Comparison of ENCODE assay signal across 9 cellular contexts in genomic region chr2:96306370-96306769, GRCh38. TPM values are rescaled to one million over a fixed set of nuclear protein-coding genes. Genes with fewer than 3 reads are reported as not detected.
DNase-seq lines count a peak whose midpoint lies in the region; ATAC-seq, FAIRE-seq and TF ChIP-seq lines count a peak whose summit lies in the region.
"Had no signal": no experiment of that assay in that cellular context is flagged by ENCODE, and none has a peak within 500 bp of the region (broad histone marks: within the 10 kb centered on the region; RNA-seq: fewer than 3 reads in every experiment).

No MANE protein-coding gene starts in this region.

- H3K23ac ChIP-seq in mesenchymal stem cell (ENCODE audit: low read length in 2 of 2) = no peak overlapping the region

- H4K20me1 ChIP-seq in GM12878 (ENCODE audit: control insufficient read depth, insufficient read depth) = no peaks in the 10 kb centered on the region

- H3K9ac ChIP-seq in HUES64 (ENCODE audit: low read depth, low read length) (peak overlapping the region; percentile 91), GM12878 (ENCODE audit: control insufficient read depth, insufficient read depth, low read length) (peak overlapping the region; percentile 76), mesenchymal stem cell (ENCODE audit: low read length) (peak overlapping the region; percentile 97)

- H3K18ac ChIP-seq in mesenchymal stem cell (ENCODE audit: low read depth in 1 of 2, low read length in 2 of 2) = no peak overlapping the region

- ATAC-seq in A549 (no peak), GM12878 (peak; percentile 5; the same call in 2 of the 3 replicates), HG02678 (IDR thresholded peaks at IDR 0.05; ENCODE audit: unreplicated experiment) (no peak), GM21515 (IDR thresholded peaks at IDR 0.05; ENCODE audit: unreplicated experiment) (no peak)

- intact Hi-C loops in GM12878 (cut with micrococcal nuclease; ENCODE audit: unreplicated experiment) = loop anchor here (2.0 kb wide), 1 partner anchor 14 kb away; no protein-coding TSS in a partner anchor

- RAD21 ChIA-PET in GM12878 (lab: Charles Lee; ENCODE audit: unreplicated experiment) = interaction anchor here (1.0 to 2.9 kb wide), 4 partner anchors 14 to 38 kb away, joined by 5 to 30 read pairs (median 5); no protein-coding TSS in a partner anchor

- no peaks in the 10 kb centered on the region for H3K9me3 ChIP-seq in A549
- H3K9me3 ChIP-seq in HUES64 (ENCODE audit: insufficient read depth, low read depth, low read length) = no peaks in the 10 kb centered on the region
- H3K9me3 ChIP-seq in GM12878 (replicated peaks; ENCODE audit: control insufficient read depth, insufficient read depth, low read length) = no peaks in the 10 kb centered on the region
- H3K9me3 ChIP-seq in mesenchymal stem cell (ENCODE audit: control insufficient read depth, low read length) = no peaks in the 10 kb centered on the region

- DNase-seq in A549 (ENCODE audit: low read depth in 1 of 2, low spot score in 1 of 2) (no peak), GM12878 (ENCODE audit: low read depth, low spot score) (no peak), mesenchymal stem cell (no peak), hippocampal formation (lab: John Stamatoyannopoulos, UW) (no peak), NCI-H526 (lab: John Stamatoyannopoulos, UW) (no peak)

- H3K4me3 ChIP-seq in A549 (peak overlapping the region; percentile 95), HUES64 (ENCODE audit: low read length) (peak overlapping the region; percentile 99), GM12878 (peak overlapping the region; percentile 90), mesenchymal stem cell (ENCODE audit: insufficient read depth in 1 of 2, low read depth in 1 of 2, low read length in 2 of 2) (peak overlapping the region in 1 of 2 experiments; percentile 100)

- no peak overlapping the region for H2BK120ac ChIP-seq in mesenchymal stem cell (ENCODE audit: low read depth, low read length)

- H4K8ac ChIP-seq in mesenchymal stem cell (ENCODE audit: low read length) = peak overlapping the region; percentile 97

- POLR2A ChIA-PET in A549 (lab: Yijun Ruan, JAX) = interaction anchor here (1.2 to 2.2 kb wide), 4 partner anchors 15 to 30 kb away, joined by 5 to 22 read pairs (median 6); partner anchors contain the start of gene NCAPH
- POLR2A ChIA-PET in GM12878 (lab: Charles Lee) = interaction anchor here (0.6 to 3.4 kb wide), 6 partner anchors 9 to 73 kb away, joined by 3 to 24 read pairs (median 10); partner anchors contain the start of genes ITPRIPL1 and NCAPH

- peaks cover 44% of the 10 kb centered on the region for H3K79me2 ChIP-seq in GM12878 (ENCODE audit: control insufficient read depth, insufficient read depth, low read length)

- 72% methylated on average over 3 of the region's 3 CpGs for WGBS in A549 (ENCODE audit: missing lambda C conversion rate)
- 93% methylated on average over 3 of the region's 3 CpGs for WGBS in HUES64
- 62% methylated on average over 3 of the region's 3 CpGs for WGBS in GM12878 (ENCODE audit: insufficient coverage, insufficient replicate concordance, low lambda C conversion rate, missing lambda C conversion rate)
- 100% methylated on average over 3 of the region's 3 CpGs for WGBS in mesenchymal stem cell

- H3K79me1 ChIP-seq in mesenchymal stem cell (replicated peaks; ENCODE audit: low read length, poor library complexity, severe bottlenecking) = peaks cover 25% of the 10 kb centered on the region

- peak overlapping the region; percentile 66 for H2AK5ac ChIP-seq in mesenchymal stem cell (ENCODE audit: low read length, severe bottlenecking)

- H3K4me1 ChIP-seq in A549 = peaks cover 16% of the 10 kb centered on the region
- peaks cover 13% of the 10 kb centered on the region; the same call in 1 of the 2 replicates for H3K4me1 ChIP-seq in HUES64 (ENCODE audit: insufficient read depth, low read length)
- peaks cover 5% of the 10 kb centered on the region for H3K4me1 ChIP-seq in GM12878 (ENCODE audit: control insufficient read depth, insufficient read depth, low read length)
- H3K4me1 ChIP-seq in mesenchymal stem cell (ENCODE audit: control insufficient read depth, insufficient read depth, low read depth, low read length) = peaks cover 10% of the 10 kb centered on the region

- H2BK5ac ChIP-seq in mesenchymal stem cell (ENCODE audit: low read depth, low read length, poor library complexity, severe bottlenecking) = no peak overlapping the region

- CTCF ChIA-PET in A549 (lab: Yijun Ruan, JAX) (no interaction called here), GM12878 (lab: Yijun Ruan, JAX) (interaction anchor here (0.6 to 2.2 kb wide), 6 partner anchors 10 to 132 kb away, joined by 3 to 6 read pairs (median 4); no protein-coding TSS in a partner anchor)

- TF ChIP-seq CTCF in A549 (IDR thresholded peaks at IDR 0.05) = no peak
- no peak for TF ChIP-seq CTCF in GM12878 (IDR thresholded peaks at IDR 0.05 in 2 of 3, conservative IDR thresholded peaks at IDR 0.05 in 1 of 3; ENCODE audit: control insufficient read depth in 2 of 3, extremely low read depth in 1 of 3, insufficient read depth in 1 of 3, low read depth in 3 of 3, low read length in 3 of 3)

- H2BK12ac ChIP-seq in mesenchymal stem cell (ENCODE audit: low read length in 2 of 2) = no peak overlapping the region

- no peak for FAIRE-seq in A549 (lab: Jason Lieb, UNC)
- no peak for FAIRE-seq in GM12878 (lab: Jason Lieb, UNC)
- FAIRE-seq: HTR-8/SVneo had no signal

- H2BK15ac ChIP-seq in mesenchymal stem cell (ENCODE audit: low read depth, poor library complexity, severe bottlenecking) = no peak overlapping the region

- SMC1A ChIA-PET in GM12878 (lab: Charles Lee; ENCODE audit: uncharacterized antibody, unreplicated experiment) = interaction anchor here (0.6 to 4.0 kb wide), 10 partner anchors 9 to 81 kb away, joined by 3 to 29 read pairs (median 4); partner anchors contain the start of gene NCAPH

- in situ Hi-C loops in GM12878 (cut with MboI) = no loop called here

- H2AFZ ChIP-seq in GM12878 (ENCODE audit: control insufficient read depth, low read depth, low read length) (peak overlapping the region; percentile 38; the same call in 1 of the 2 replicates), mesenchymal stem cell (ENCODE audit: low read depth, low read length) (peak overlapping the region; percentile 8)

- H4K91ac ChIP-seq in mesenchymal stem cell (ENCODE audit: low read length) = peak overlapping the region; percentile 59

- H3K27ac ChIP-seq in A549 (peak overlapping the region; percentile 93 to 98), HUES64 (ENCODE audit: low read depth, low read length) (peak overlapping the region; percentile 87; the same call in 1 of the 2 replicates), GM12878 (ENCODE audit: control insufficient read depth, insufficient read depth) (peak overlapping the region; percentile 84), mesenchymal stem cell (ENCODE audit: low read length, poor library complexity, severe bottlenecking) (no peak overlapping the region)

- no TSS peak for BruUV-seq in GM12878 (replicated peaks; lab: Mats Ljungman, UMichigan)

- peak overlapping the region; percentile 65 to 87 for H3K4ac ChIP-seq in mesenchymal stem cell (ENCODE audit: low read depth in 1 of 2, low read length in 2 of 2)

- H3K27me3 ChIP-seq in HUES64 (ENCODE audit: insufficient read depth, low read length) (no peaks in the 10 kb centered on the region), GM12878 (replicated peaks in 1 of 2; ENCODE audit: control insufficient read depth in 2 of 2, insufficient read depth in 2 of 2, low read length in 1 of 2) (no peaks in the 10 kb centered on the region), mesenchymal stem cell (ENCODE audit: control insufficient read depth in 1 of 2, insufficient read depth in 1 of 2, low read length in 2 of 2) (no peaks in the 10 kb centered on the region)

- TF ChIP-seq EP300 in A549 (IDR thresholded peaks at IDR 0.05) (no peak), GM12878 (IDR thresholded peaks at IDR 0.05; ENCODE audit: borderline replicate concordance in 1 of 2, control insufficient read depth in 1 of 2, low read depth in 2 of 2, low read length in 2 of 2) (no peak)

- TF ChIP-seq POLR2A in A549 (IDR thresholded peaks at IDR 0.05; ENCODE audit: low read length) (no peak), GM12878 (IDR thresholded peaks at IDR 0.05; ENCODE audit: low read depth, low read length) (no peak)

- H3K36me3 ChIP-seq in HUES64 (ENCODE audit: insufficient read depth, low read length) (peaks cover 32% of the 10 kb centered on the region), GM12878 (ENCODE audit: control insufficient read depth in 2 of 2, insufficient read depth in 2 of 2, low read length in 1 of 2) (peaks cover 3 to 15% of the 10 kb centered on the region in 2 experiments; a peak in 3 of 4 replicates), mesenchymal stem cell (ENCODE audit: control insufficient read depth in 1 of 2, insufficient read depth in 2 of 2, low read depth in 1 of 2, low read length in 2 of 2) (peaks cover 16 to 31% of the 10 kb centered on the region in 2 experiments)

- TF ChIP-seq RAD21 in A549 (conservative IDR thresholded peaks at IDR 0.05 in 1 of 2, IDR thresholded peaks at IDR 0.05 in 1 of 2) (no peak), GM12878 (IDR thresholded peaks at IDR 0.05; ENCODE audit: insufficient read depth, low read depth, low read length) (no peak)

- no peak overlapping the region for H3K14ac ChIP-seq in mesenchymal stem cell (ENCODE audit: low read length in 2 of 2)

- H3K4me2 ChIP-seq in A549 = peak overlapping the region; percentile 94
- peak overlapping the region; percentile 88 for H3K4me2 ChIP-seq in GM12878 (ENCODE audit: control insufficient read depth, insufficient read depth)
- H3K4me2 ChIP-seq in mesenchymal stem cell (ENCODE audit: low read length, poor library complexity, severe bottlenecking) = peak overlapping the region; percentile 71

RNA-seq across cellular contexts. Expression of gene SNRNP200, which starts 1.0 kb away (rescaled TPM):
- polyA plus RNA-seq in A549 (2011; rRNA removed) (202 and 315 TPM in 2 replicates), A549 (2017; fragmentation: RNase III; extraction: RNeasy Plus Mini Kit Qiagen cat#74134 plus additional on column Dnase treatment) (118 to 128 TPM (median 124 TPM) in 3 replicates), GM12878 (2011; rRNA removed) (106 and 176 TPM in 2 replicates), GM12878 (2014; fragmentation: Illumina TruSeq; extraction: Trizol) (111 and 157 TPM in 2 replicates), GM12878 (2014; fragmentation: Nextera tagmentation; extraction: Ambion mirVana) (10 to 100 TPM; 61.6 to 64.6 TPM), GM12878 (2014; rRNA removed) (145 and 147 TPM in 2 replicates), GM12878 (2016; fragmentation: Nextera tagmentation; extraction: Ambion mirVana) (100 to 1,000 TPM; 100 to 111 TPM)
- polyA plus RNA-seq in A549 (2012; cell fraction: cytosol; rRNA removed) = 194 and 218 TPM in 2 replicates
- polyA plus RNA-seq in A549 (2012; cell fraction: nucleus; rRNA removed) = 571 and 581 TPM in 2 replicates
- polyA minus RNA-seq in A549 (2011; rRNA and poly(A)+ RNA removed) = 553 and 613 TPM in 2 replicates
- polyA plus RNA-seq in HUES64 (2013, experiment 1 of 2) = 135 TPM
- polyA plus RNA-seq in HUES64 (2013, experiment 2 of 2) = 130 TPM
- total RNA-seq in GM12878 (2013; cell fraction: nucleolus; rRNA removed) = 125 and 137 TPM in 2 replicates
- total RNA-seq in GM12878 (2014; rRNA removed) (68.7 and 72.9 TPM in 2 replicates), GM12878 (2014; rRNA removed; fragmentation: Illumina TruSeq; extraction: Trizol) (59.2 and 61.9 TPM in 2 replicates), GM12878 (2021) (147 and 158 TPM in 2 replicates)
- polyA plus RNA-seq in GM12878 (2011; ENCODE audit: low read depth) = 99.9 TPM
- 277 and 280 TPM in 2 replicates for polyA plus RNA-seq in GM12878 (2011; cell fraction: cytosol; rRNA removed)
- polyA plus RNA-seq in GM12878 (2011; cell fraction: nucleus; rRNA removed) = 305 and 387 TPM in 2 replicates
- 117 and 126 TPM in 2 replicates for polyA plus RNA-seq in GM12878 (2012)
- polyA minus RNA-seq in GM12878 (2011; rRNA and poly(A)+ RNA removed) = 395 and 413 TPM in 2 replicates
- polyA minus RNA-seq in GM12878 (2011; cell fraction: cytosol; rRNA and poly(A)+ RNA removed) = 106 and 118 TPM in 2 replicates
- polyA minus RNA-seq in GM12878 (2011; cell fraction: nucleus; rRNA and poly(A)+ RNA removed) = 79.8 and 136 TPM in 2 replicates
- polyA plus RNA-seq in mesenchymal stem cell (2013, experiment 1 of 2) = 43.8 TPM
- polyA plus RNA-seq in mesenchymal stem cell (2013, experiment 2 of 2) = 39.2 TPM

RNA-seq across cellular contexts. Expression of gene ITPRIPL1, which starts 18.7 kb away (rescaled TPM):
- polyA plus RNA-seq in A549 (2011; rRNA removed) = not detected in 2 replicates
- polyA plus RNA-seq in A549 (2012; cell fraction: cytosol; rRNA removed) = not detected in 2 replicates
- not detected in 2 replicates for polyA plus RNA-seq in A549 (2012; cell fraction: nucleus; rRNA removed)
- polyA plus RNA-seq in A549 (2017; fragmentation: RNase III; extraction: RNeasy Plus Mini Kit Qiagen cat#74134 plus additional on column Dnase treatment) = not detected in 3 replicates
- polyA minus RNA-seq in A549 (2011; rRNA and poly(A)+ RNA removed) = not detected in 2 replicates
- polyA plus RNA-seq in HUES64 (2013, experiment 1 of 2) = 5.9 TPM
- polyA plus RNA-seq in HUES64 (2013, experiment 2 of 2) = 7.0 TPM
- 16.9 and 20.9 TPM in 2 replicates for total RNA-seq in GM12878 (2013; cell fraction: nucleolus; rRNA removed)
- total RNA-seq in GM12878 (2014; rRNA removed) = 28.7 and 29.6 TPM in 2 replicates
- 16.8 and 17.1 TPM in 2 replicates for total RNA-seq in GM12878 (2014; rRNA removed; fragmentation: Illumina TruSeq; extraction: Trizol)
- total RNA-seq in GM12878 (2021) = 23.8 and 28.7 TPM in 2 replicates
- 5.3 TPM for polyA plus RNA-seq in GM12878 (2011; ENCODE audit: low read depth)
- polyA plus RNA-seq in GM12878 (2011; rRNA removed) = 6.8 and 11.7 TPM in 2 replicates
- polyA plus RNA-seq in GM12878 (2011; cell fraction: cytosol; rRNA removed) = 15.0 and 15.6 TPM in 2 replicates
- 6.4 and 7.1 TPM in 2 replicates for polyA plus RNA-seq in GM12878 (2011; cell fraction: nucleus; rRNA removed)
- polyA plus RNA-seq in GM12878 (2012) = 7.8 and 9.6 TPM in 2 replicates
- polyA plus RNA-seq in GM12878 (2014; fragmentation: Illumina TruSeq; extraction: Trizol) = 16.1 and 20.6 TPM in 2 replicates
- 1 to 10 TPM; 4.9 to 5.7 TPM for polyA plus RNA-seq in GM12878 (2014; fragmentation: Nextera tagmentation; extraction: Ambion mirVana)
- polyA plus RNA-seq in GM12878 (2014; rRNA removed) = 16.8 and 18.8 TPM in 2 replicates
- 1 to 10 TPM; 9.9 TPM for polyA plus RNA-seq in GM12878 (2016; fragmentation: Nextera tagmentation; extraction: Ambion mirVana)
- 14.0 and 19.4 TPM in 2 replicates for polyA minus RNA-seq in GM12878 (2011; rRNA and poly(A)+ RNA removed)
- 6.3 and 6.8 TPM in 2 replicates for polyA minus RNA-seq in GM12878 (2011; cell fraction: cytosol; rRNA and poly(A)+ RNA removed)
- polyA minus RNA-seq in GM12878 (2011; cell fraction: nucleus; rRNA and poly(A)+ RNA removed) = 4.2 and 9.0 TPM in 2 replicates
- 1.4 TPM for polyA plus RNA-seq in mesenchymal stem cell (2013, experiment 1 of 2)
- 1.4 TPM for polyA plus RNA-seq in mesenchymal stem cell (2013, experiment 2 of 2)

RNA-seq across cellular contexts. Expression of gene NCAPH, which starts 29.2 kb away (rescaled TPM):
- polyA plus RNA-seq in A549 (2011; rRNA removed) (41.5 and 53.3 TPM in 2 replicates), A549 (2017; fragmentation: RNase III; extraction: RNeasy Plus Mini Kit Qiagen cat#74134 plus additional on column Dnase treatment) (43.0 to 47.1 TPM (median 45.4 TPM) in 3 replicates), GM12878 (2011; rRNA removed) (67.7 and 71.2 TPM in 2 replicates), GM12878 (2014; fragmentation: Illumina TruSeq; extraction: Trizol) (90.1 and 107 TPM in 2 replicates), GM12878 (2014; fragmentation: Nextera tagmentation; extraction: Ambion mirVana) (10 to 100 TPM; 42.6 to 45.8 TPM), GM12878 (2014; rRNA removed) (66.2 and 71.4 TPM in 2 replicates), GM12878 (2016; fragmentation: Nextera tagmentation; extraction: Ambion mirVana) (10 to 100 TPM; 69.6 to 73.4 TPM)
- 50.1 and 50.3 TPM in 2 replicates for polyA plus RNA-seq in A549 (2012; cell fraction: cytosol; rRNA removed)
- 48.9 and 62.9 TPM in 2 replicates for polyA plus RNA-seq in A549 (2012; cell fraction: nucleus; rRNA removed)
- polyA minus RNA-seq in A549 (2011; rRNA and poly(A)+ RNA removed) = 38.6 and 44.3 TPM in 2 replicates
- 48.8 TPM for polyA plus RNA-seq in HUES64 (2013, experiment 1 of 2)
- polyA plus RNA-seq in HUES64 (2013, experiment 2 of 2) = 53.4 TPM
- total RNA-seq in GM12878 (2013; cell fraction: nucleolus; rRNA removed) = 23.0 and 28.6 TPM in 2 replicates
- total RNA-seq in GM12878 (2014; rRNA removed) (58.1 and 66.4 TPM in 2 replicates), GM12878 (2014; rRNA removed; fragmentation: Illumina TruSeq; extraction: Trizol) (63.6 and 64.5 TPM in 2 replicates), GM12878 (2021) (67.0 and 71.0 TPM in 2 replicates)
- 21.2 TPM for polyA plus RNA-seq in GM12878 (2011; ENCODE audit: low read depth)
- polyA plus RNA-seq in GM12878 (2011; cell fraction: cytosol; rRNA removed) = 71.1 and 75.5 TPM in 2 replicates
- 65.1 and 68.2 TPM in 2 replicates for polyA plus RNA-seq in GM12878 (2011; cell fraction: nucleus; rRNA removed)
- 17.5 and 27.0 TPM in 2 replicates for polyA plus RNA-seq in GM12878 (2012)
- polyA minus RNA-seq in GM12878 (2011; rRNA and poly(A)+ RNA removed) = 57.9 and 60.6 TPM in 2 replicates
- polyA minus RNA-seq in GM12878 (2011; cell fraction: cytosol; rRNA and poly(A)+ RNA removed) = 21.6 and 31.8 TPM in 2 replicates
- 21.2 and 28.6 TPM in 2 replicates for polyA minus RNA-seq in GM12878 (2011; cell fraction: nucleus; rRNA and poly(A)+ RNA removed)
- polyA plus RNA-seq in mesenchymal stem cell (2013, experiment 1 of 2) = 3.4 TPM
- polyA plus RNA-seq in mesenchymal stem cell (2013, experiment 2 of 2) = 3.3 TPM

RNA-seq across cellular contexts. Expression of gene CIAO1, which starts 40.3 kb away (rescaled TPM):
- 99.7 and 123 TPM in 2 replicates for polyA plus RNA-seq in A549 (2011; rRNA removed)
- 156 and 179 TPM in 2 replicates for polyA plus RNA-seq in A549 (2012; cell fraction: cytosol; rRNA removed)
- polyA plus RNA-seq in A549 (2012; cell fraction: nucleus; rRNA removed) = 194 and 209 TPM in 2 replicates
- polyA plus RNA-seq in A549 (2017; fragmentation: RNase III; extraction: RNeasy Plus Mini Kit Qiagen cat#74134 plus additional on column Dnase treatment) = 83.2 to 88.4 TPM (median 87.6 TPM) in 3 replicates
- polyA minus RNA-seq in A549 (2011; rRNA and poly(A)+ RNA removed) = 110 and 132 TPM in 2 replicates
- polyA plus RNA-seq in HUES64 (2013, experiment 1 of 2) = 50.8 TPM
- 46.6 TPM for polyA plus RNA-seq in HUES64 (2013, experiment 2 of 2)
- total RNA-seq in GM12878 (2013; cell fraction: nucleolus; rRNA removed) = 40.1 and 42.8 TPM in 2 replicates
- 74.7 and 89.4 TPM in 2 replicates for total RNA-seq in GM12878 (2014; rRNA removed)
- total RNA-seq in GM12878 (2014; rRNA removed; fragmentation: Illumina TruSeq; extraction: Trizol) = 48.0 and 49.7 TPM in 2 replicates
- 51.1 and 57.5 TPM in 2 replicates for total RNA-seq in GM12878 (2021)
- 23.7 TPM for polyA plus RNA-seq in GM12878 (2011; ENCODE audit: low read depth)
- 61.3 and 75.4 TPM in 2 replicates for polyA plus RNA-seq in GM12878 (2011; rRNA removed)
- 115 and 126 TPM in 2 replicates for polyA plus RNA-seq in GM12878 (2011; cell fraction: cytosol; rRNA removed)
- 66.5 and 69.5 TPM in 2 replicates for polyA plus RNA-seq in GM12878 (2011; cell fraction: nucleus; rRNA removed)
- polyA plus RNA-seq in GM12878 (2012) = 38.2 and 43.6 TPM in 2 replicates
- polyA plus RNA-seq in GM12878 (2014; fragmentation: Illumina TruSeq; extraction: Trizol) = 50.2 and 55.8 TPM in 2 replicates
- polyA plus RNA-seq in GM12878 (2014; fragmentation: Nextera tagmentation; extraction: Ambion mirVana) = 10 to 100 TPM in 1 of 2 experiments, 1 to 10 TPM in 1; 8.3 to 15.6 TPM
- polyA plus RNA-seq in GM12878 (2014; rRNA removed) = 89.3 and 92.5 TPM in 2 replicates
- polyA plus RNA-seq in GM12878 (2016; fragmentation: Nextera tagmentation; extraction: Ambion mirVana) = 10 to 100 TPM; 69.4 to 73.1 TPM
- 73.0 and 101 TPM in 2 replicates for polyA minus RNA-seq in GM12878 (2011; rRNA and poly(A)+ RNA removed)
- 26.6 and 27.0 TPM in 2 replicates for polyA minus RNA-seq in GM12878 (2011; cell fraction: cytosol; rRNA and poly(A)+ RNA removed)
- polyA minus RNA-seq in GM12878 (2011; cell fraction: nucleus; rRNA and poly(A)+ RNA removed) = 19.2 and 32.0 TPM in 2 replicates
- polyA plus RNA-seq in mesenchymal stem cell (2013, experiment 1 of 2) = 33.6 TPM
- 32.9 TPM for polyA plus RNA-seq in mesenchymal stem cell (2013, experiment 2 of 2)

RNA-seq across cellular contexts. Expression of gene TMEM127, which starts 40.6 kb away (rescaled TPM):
- 38.7 and 45.3 TPM in 2 replicates for polyA plus RNA-seq in A549 (2011; rRNA removed)
- polyA plus RNA-seq in A549 (2012; cell fraction: cytosol; rRNA removed) = 34.1 and 48.2 TPM in 2 replicates
- 36.7 and 42.3 TPM in 2 replicates for polyA plus RNA-seq in A549 (2012; cell fraction: nucleus; rRNA removed)
- 28.8 to 31.9 TPM (median 31.4 TPM) in 3 replicates for polyA plus RNA-seq in A549 (2017; fragmentation: RNase III; extraction: RNeasy Plus Mini Kit Qiagen cat#74134 plus additional on column Dnase treatment)
- 69.4 and 69.9 TPM in 2 replicates for polyA minus RNA-seq in A549 (2011; rRNA and poly(A)+ RNA removed)
- 16.8 TPM for polyA plus RNA-seq in HUES64 (2013, experiment 1 of 2)
- 16.8 TPM for polyA plus RNA-seq in HUES64 (2013, experiment 2 of 2)
- 22.9 and 23.0 TPM in 2 replicates for total RNA-seq in GM12878 (2013; cell fraction: nucleolus; rRNA removed)
- total RNA-seq in GM12878 (2014; rRNA removed) = 11.2 and 15.3 TPM in 2 replicates
- total RNA-seq in GM12878 (2014; rRNA removed; fragmentation: Illumina TruSeq; extraction: Trizol) = 8.2 and 8.9 TPM in 2 replicates
- total RNA-seq in GM12878 (2021) = 25.6 and 27.2 TPM in 2 replicates
- 6.9 TPM for polyA plus RNA-seq in GM12878 (2011; ENCODE audit: low read depth)
- polyA plus RNA-seq in GM12878 (2011; rRNA removed) = 11.6 and 24.9 TPM in 2 replicates
- 23.0 and 24.2 TPM in 2 replicates for polyA plus RNA-seq in GM12878 (2011; cell fraction: cytosol; rRNA removed)
- polyA plus RNA-seq in GM12878 (2011; cell fraction: nucleus; rRNA removed) = 19.2 and 23.7 TPM in 2 replicates
- 15.0 and 15.6 TPM in 2 replicates for polyA plus RNA-seq in GM12878 (2012)
- 10.5 and 19.9 TPM in 2 replicates for polyA plus RNA-seq in GM12878 (2014; fragmentation: Illumina TruSeq; extraction: Trizol)
- 1 to 10 TPM; 2.6 to 3.0 TPM for polyA plus RNA-seq in GM12878 (2014; fragmentation: Nextera tagmentation; extraction: Ambion mirVana)
- polyA plus RNA-seq in GM12878 (2014; rRNA removed) = 18.4 and 22.3 TPM in 2 replicates
- 10 to 100 TPM; 17.0 to 18.4 TPM for polyA plus RNA-seq in GM12878 (2016; fragmentation: Nextera tagmentation; extraction: Ambion mirVana)
- 32.5 and 35.8 TPM in 2 replicates for polyA minus RNA-seq in GM12878 (2011; rRNA and poly(A)+ RNA removed)
- 7.8 and 11.4 TPM in 2 replicates for polyA minus RNA-seq in GM12878 (2011; cell fraction: cytosol; rRNA and poly(A)+ RNA removed)
- 8.0 and 13.6 TPM in 2 replicates for polyA minus RNA-seq in GM12878 (2011; cell fraction: nucleus; rRNA and poly(A)+ RNA removed)
- 56.4 TPM for polyA plus RNA-seq in mesenchymal stem cell (2013, experiment 1 of 2)
- 55.0 TPM for polyA plus RNA-seq in mesenchymal stem cell (2013, experiment 2 of 2)

Comparison
In these comparisons a context has a peak if more than half of its experiments do, and no peak if none do; other contexts are left out.
1. RNA of gene ITPRIPL1, which starts 18.7 kb away (polyA plus RNA-seq): 4.9 to 20.6 TPM in GM12878; not detected in A549; every median in the first group is over 4 times any median in the second.
2. Peak in every context shown above with its lines, with median percentiles within 50 percentile points of each other: H3K4me2 ChIP-seq and H3K9ac ChIP-seq.